In the genomic region with DNA sequence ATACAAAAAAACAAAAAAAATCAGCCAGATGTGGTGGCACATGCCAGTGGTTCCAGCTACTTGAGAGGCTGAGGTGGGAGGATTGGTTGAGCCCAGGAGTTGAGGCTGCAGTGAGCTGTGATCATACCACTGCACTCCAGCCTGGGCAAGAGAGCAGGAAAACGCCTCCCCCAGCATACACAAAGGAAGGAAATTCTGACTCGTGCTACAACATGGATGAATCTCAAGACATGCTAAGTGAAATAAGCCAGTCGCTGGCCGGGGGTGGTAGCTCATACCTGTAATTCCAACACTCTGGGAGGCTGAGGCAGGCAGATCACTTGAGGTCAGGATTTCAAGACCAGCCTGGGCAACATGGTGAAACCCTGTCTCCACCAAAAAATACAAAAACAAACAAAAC, we compare ENCODE assay signal across 2 cellular contexts. TPM values are rescaled to one million over a fixed set of nuclear protein-coding genes. Genes with fewer than 3 reads are reported as not detected.
"Had no signal": no experiment of that assay in that cellular context is flagged by ENCODE, and none has a peak within 500 bp of the region (broad histone marks: within the 10 kb centered on the region; RNA-seq: fewer than 3 reads in every experiment).

No MANE protein-coding gene starts in this region.

RNA-seq across cellular contexts. Expression of a gene that starts 30.8 kb away (rescaled TPM):
- total RNA-seq: MCF 10A, Right ventricle myocardium superior had no signal
